30 cellular contexts compared by ENCODE assay signal in the genomic region with DNA sequence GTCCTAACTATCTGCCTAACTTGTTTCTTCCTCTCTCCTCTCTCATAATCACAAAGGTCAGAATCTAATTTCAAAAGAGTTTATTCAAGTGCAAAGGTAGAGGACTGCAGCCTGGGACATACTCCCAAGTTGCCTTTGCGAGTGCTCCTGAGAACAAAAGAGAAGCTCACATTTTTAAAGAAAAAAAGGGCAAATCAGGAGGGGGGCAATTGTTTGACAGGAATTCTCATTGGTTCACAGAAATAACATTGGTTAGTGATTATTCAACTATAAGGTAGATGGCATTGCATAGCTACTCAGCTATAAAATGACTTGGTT.
"Had no signal": no experiment of that assay in that cellular context is flagged by ENCODE, and none has a peak within 500 bp of the region (broad histone marks: within the 10 kb centered on the region; RNA-seq: fewer than 3 reads in every experiment).

No MANE protein-coding gene starts in this region.

- H3K36me3 Mint-ChIP-seq: activated CD8-positive, alpha-beta memory T cell treated with anti-CD3 and anti-CD28 coated beads, Interleukin-2, amount 10 ng/mL, durations not matched to agents 7 days and 5 days had no signal

- FAIRE-seq: bronchial epithelial cell, RCC 7860 had no signal

- DNase-seq: activated CD4-positive, alpha-beta T cell treated with anti-CD3 and anti-CD28 coated beads for 48 hours; activated CD4-positive, alpha-beta T cell treated with anti-CD3 and anti-CD28 coated beads, Interleukin-2, amount 50 U/mL, for 4 hours; activated CD4-positive, CD25-positive, alpha-beta regulatory T cell treated with anti-CD3 and anti-CD28 coated beads, Interleukin-2, amount 50 U/mL, for 72 hours; activated CD8-positive, alpha-beta memory T cell treated with anti-CD3 and anti-CD28 coated beads, Interleukin-2, amount 10 ng/mL, durations not matched to agents 7 days and 5 days; activated effector memory CD4-positive, alpha-beta T cell treated with anti-CD3 and anti-CD28 coated beads, Interleukin-2, amount 50 U/mL, for 16 hours; activated naive CD4-positive, alpha-beta T cell treated with Interleukin-2 at 50 U/mL for 16 hours; activated naive CD8-positive, alpha-beta T cell treated with anti-CD3 and anti-CD28 coated beads, Interleukin-2, amount 50 U/mL, for 24 hours; activated T-cell treated with anti-CD3 and anti-CD28 coated beads, Interleukin-2, amount 50 U/mL, for 24 hours; amniotic stem cell; body of pancreas; central memory CD4-positive, alpha-beta T cell; Kasumi-1; NCI-H146; NCI-H187 treated with DMSO at 0.1 percent for 48 hours; NCI-H2171 treated with DMSO at 0.1 percent for 48 hours; NCI-H226; NCI-H510A; NCI-H526 treated with DMSO at 0.1 percent for 48 hours; NCI-H82; NK-92 treated with Interleukin-12 subunit alpha and Interleukin-12 subunit beta, amount 100 ng/mL, for 24 hours; SHP77; SW 1271 had no signal

- H3K27ac Mint-ChIP-seq: activated CD8-positive, alpha-beta memory T cell treated with anti-CD3 and anti-CD28 coated beads, Interleukin-2, amount 10 ng/mL, durations not matched to agents 7 days and 5 days; activated naive CD4-positive, alpha-beta T cell treated with anti-CD3 and anti-CD28 coated beads, Interleukin-2, amount 50 U/mL, for 72 hours; activated naive CD8-positive, alpha-beta T cell treated with anti-CD3 and anti-CD28 coated beads, Interleukin-2, amount 50 U/mL, for 24 hours; activated T-cell treated with anti-CD3 and anti-CD28 coated beads, Interleukin-2, amount 50 U/mL, for 24 hours; activated T-helper 1 cell treated with anti-CD3 and anti-CD28 coated beads, Interleukin-12 subunit alpha, Interleukin-12 subunit beta, Interleukin-2, Interleukin-4 antibody, amounts not matched to agents 30 ng/mL and 10 ng/mL and 1 ng/mL, durations not matched to agents 14 hours and 24 hours and 36 hours; T-helper 1 cell treated with Interleukin-12 subunit alpha and Interleukin-12 subunit beta and Interleukin-4 antibody, amounts not matched to agents 30 μg/mL and 1 μg/mL, for 36 hours had no signal

- H3K4me3 Mint-ChIP-seq: activated CD8-positive, alpha-beta memory T cell treated with anti-CD3 and anti-CD28 coated beads, Interleukin-2, amount 10 ng/mL, durations not matched to agents 7 days and 5 days; activated naive CD8-positive, alpha-beta T cell treated with anti-CD3 and anti-CD28 coated beads, Interleukin-2, amount 50 U/mL, for 24 hours; activated T-cell treated with anti-CD3 and anti-CD28 coated beads, Interleukin-2, amount 50 U/mL, for 24 hours; activated T-helper 1 cell treated with anti-CD3 and anti-CD28 coated beads, Interleukin-12 subunit alpha, Interleukin-12 subunit beta, Interleukin-2, Interleukin-4 antibody, amounts not matched to agents 30 ng/mL and 10 ng/mL and 1 ng/mL, durations not matched to agents 14 hours and 24 hours and 36 hours; T-helper 1 cell treated with Interleukin-12 subunit alpha and Interleukin-12 subunit beta and Interleukin-4 antibody, amounts not matched to agents 30 μg/mL and 1 μg/mL, for 36 hours had no signal

- H3K4me1 Mint-ChIP-seq: activated CD8-positive, alpha-beta memory T cell treated with anti-CD3 and anti-CD28 coated beads, Interleukin-2, amount 10 ng/mL, durations not matched to agents 7 days and 5 days had no signal

- H3K27ac ChIP-seq: ascending aorta, body of pancreas, SJSA1 had no signal

- H3K4me1 ChIP-seq: SJSA1 had no signal

- H3K9me3 ChIP-seq: SJSA1 had no signal

- H3K4me3 ChIP-seq: ascending aorta, body of pancreas, SJSA1 had no signal

- ATAC-seq: activated CD8-positive, alpha-beta memory T cell treated with anti-CD3 and anti-CD28 coated beads, Interleukin-2, amount 10 ng/mL, durations not matched to agents 7 days and 5 days; activated naive CD4-positive, alpha-beta T cell treated with anti-CD3 and anti-CD28 coated beads, Interleukin-2, amount 50 U/mL, for 72 hours; activated naive CD8-positive, alpha-beta T cell treated with anti-CD3 and anti-CD28 coated beads, Interleukin-2, amount 50 U/mL, for 24 hours; body of pancreas; SK-N-SH treated with all-trans-retinoic acid at 6 μM for 48 hours had no signal

- H3K36me3 ChIP-seq: ascending aorta, SJSA1 had no signal

- H3K27me3 ChIP-seq: ascending aorta, body of pancreas, SJSA1 had no signal
